In the genomic region with DNA sequence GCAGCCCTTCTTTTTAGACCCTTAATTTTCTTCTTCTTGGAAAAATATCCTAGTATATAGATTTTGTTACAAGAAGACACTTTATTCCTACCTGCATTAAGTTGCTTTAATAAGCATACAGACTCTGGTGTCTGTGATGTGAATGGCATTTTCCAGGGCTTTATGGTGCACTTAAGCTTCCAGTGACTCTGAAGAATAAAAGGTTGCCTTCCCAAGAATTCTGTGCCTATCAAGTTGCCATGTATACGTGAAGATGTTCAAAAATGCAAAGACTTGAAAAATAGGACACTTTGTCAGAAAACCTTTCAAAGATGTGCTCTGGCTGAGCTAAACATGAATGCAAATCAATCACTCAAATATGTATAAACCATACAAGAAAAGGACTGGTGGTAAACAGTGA, we compare ENCODE assay signal across 3 cellular contexts.
"Had no signal": no experiment of that assay in that cellular context is flagged by ENCODE, and none has a peak within 500 bp of the region (broad histone marks: within the 10 kb centered on the region; RNA-seq: fewer than 3 reads in every experiment).

No MANE protein-coding gene starts in this region.

- H3K4me3 ChIP-seq: GM12878 had no signal

- DNase-seq: GDM1, GF-D8 had no signal
